In genomic region chr7:151608031-151608551, GRCh38 we compare ENCODE assay signal across 15 cellular contexts.
DNase-seq lines count a peak whose midpoint lies in the region; ATAC-seq, FAIRE-seq and TF ChIP-seq lines count a peak whose summit lies in the region.
"Had no signal": no experiment of that assay in that cellular context is flagged by ENCODE, and none has a peak within 500 bp of the region (broad histone marks: within the 10 kb centered on the region; RNA-seq: fewer than 3 reads in every experiment).

No MANE protein-coding gene starts in this region.

- TF ChIP-seq CTCF in 22Rv1 (IDR thresholded peaks at IDR 0.05) = 0 out of 2 replicates have a peak, but pooled peaks have one; percentile 4
- peak in 2 of 3 experiments; percentile 20 to 54 for TF ChIP-seq CTCF in keratinocyte (optimal IDR thresholded peaks at IDR 0.05 in 1 of 3, IDR thresholded peaks at IDR 0.05 in 1 of 3, conservative IDR thresholded peaks at IDR 0.05 in 1 of 3; ENCODE audit: extremely low read depth in 1 of 3, insufficient read depth in 2 of 3, low read length in 3 of 3)

- no peaks in the 10 kb centered on the region for H3K9me1 ChIP-seq in keratinocyte (ENCODE audit: control insufficient read depth, extremely low read depth, insufficient read depth, low read length)

- peaks cover 58% of the 10 kb centered on the region for H3K79me2 ChIP-seq in keratinocyte (ENCODE audit: control insufficient read depth, insufficient read depth, low read length)

- FAIRE-seq in keratinocyte (lab: Jason Lieb, UNC) = peak; percentile 97

- no peak overlapping the region for H3K27ac ChIP-seq in 22Rv1
- peak overlapping the region; percentile 42 for H3K27ac ChIP-seq in keratinocyte (ENCODE audit: control insufficient read depth, insufficient read depth, low read length)
- H3K27ac ChIP-seq: coronary artery, gastroesophageal sphincter had no signal

- H3K27ac Mint-ChIP-seq in T-helper 17 cell = peak overlapping the region; percentile 11
- H3K27ac Mint-ChIP-seq: activated CD4-positive, alpha-beta T cell treated with anti-CD3 and anti-CD28 coated beads for 36 hours had no signal

- no peak overlapping the region for H3K4me3 Mint-ChIP-seq in T-helper 17 cell
- H3K4me3 Mint-ChIP-seq: activated CD4-positive, alpha-beta T cell treated with anti-CD3 and anti-CD28 coated beads for 36 hours had no signal

- H2AFZ ChIP-seq in keratinocyte (ENCODE audit: control insufficient read depth, low read length) = no peak overlapping the region

- H3K9ac ChIP-seq in keratinocyte (ENCODE audit: control insufficient read depth, extremely low read depth, insufficient read depth, low read length) = peak overlapping the region; percentile 43

- peaks cover 18% of the 10 kb centered on the region for H3K4me1 ChIP-seq in keratinocyte (ENCODE audit: control insufficient read depth, extremely low read depth, insufficient read depth, low read length)

- H4K20me1 ChIP-seq in keratinocyte (ENCODE audit: control insufficient read depth, extremely low read depth, insufficient read depth, low read length) = no peaks in the 10 kb centered on the region

- H3K4me2 ChIP-seq in keratinocyte (ENCODE audit: control insufficient read depth, extremely low read depth, insufficient read depth, low read depth, low read length) = peak overlapping the region; percentile 56

- H3K4me3 ChIP-seq in H7 (ENCODE audit: insufficient read depth, low read depth, low read length) (no peak overlapping the region), keratinocyte (ENCODE audit: control insufficient read depth in 2 of 3, extremely low read depth in 1 of 3, insufficient read depth in 2 of 3, low read depth in 1 of 3, low read length in 3 of 3) (no peak overlapping the region)
- H3K4me3 ChIP-seq: coronary artery, gastroesophageal sphincter had no signal

- H3K36me3 Mint-ChIP-seq in T-helper 17 cell (ENCODE audit: low read depth) = peaks cover 2% of the 10 kb centered on the region

- H3K27me3 ChIP-seq in H7 (ENCODE audit: control insufficient read depth, insufficient read depth, low read length) = no peaks in the 10 kb centered on the region
- no peaks in the 10 kb centered on the region for H3K27me3 ChIP-seq in keratinocyte (ENCODE audit: control insufficient read depth, extremely low read depth, insufficient read depth, low read length)
- H3K27me3 ChIP-seq: gastroesophageal sphincter had no signal

- H3K27me3 Mint-ChIP-seq in T-helper 17 cell = no peaks in the 10 kb centered on the region
- H3K27me3 Mint-ChIP-seq: activated CD4-positive, alpha-beta T cell treated with anti-CD3 and anti-CD28 coated beads for 36 hours had no signal

- H3K36me3 ChIP-seq in H7 (replicated peaks; ENCODE audit: control insufficient read depth, insufficient read depth, low read length) (no peaks in the 10 kb centered on the region), keratinocyte (ENCODE audit: control insufficient read depth in 2 of 2, extremely low read depth in 1 of 2, insufficient read depth in 2 of 2, low read length in 2 of 2) (peaks cover 0 to 2% of the 10 kb centered on the region in 2 experiments)

- DNase-seq in H7 (peak; percentile 51), T-helper 17 cell (no peak), keratinocyte (ENCODE audit: low read depth, low spot score) (no peak), ureter (ENCODE audit: low spot score) (no peak)
- DNase-seq in activated T-cell treated with anti-CD3 and anti-CD28 coated beads, Interleukin-2, amount 50 U/mL, for 1 hour = no peak
- DNase-seq: activated CD4-positive, alpha-beta T cell treated with anti-CD3 and anti-CD28 coated beads for 36 hours; activated gamma-delta T cell; GF-D8; left cardiac atrium; NCI-H510A treated with DMSO at 0.1 percent for 48 hours had no signal

- dilution Hi-C loops in keratinocyte (cut with MboI; ENCODE audit: extremely low pct_ligation_motif_present, low sequenced_read_pairs) = no loop called here

- ATAC-seq in T-helper 17 cell (no peak), GM21381 (IDR thresholded peaks at IDR 0.05; ENCODE audit: unreplicated experiment) (no peak)
- no peak for ATAC-seq in activated CD4-positive, CD25-positive, alpha-beta regulatory T cell treated with anti-CD3 and anti-CD28 coated beads, Interleukin-2, amount 50 U/mL, for 24 hours
- ATAC-seq: activated CD4-positive, alpha-beta T cell treated with anti-CD3 and anti-CD28 coated beads for 36 hours; gastroesophageal sphincter had no signal

- H3K4me1 Mint-ChIP-seq in T-helper 17 cell = peaks cover 15% of the 10 kb centered on the region

- H3K9me3 ChIP-seq in T-helper 17 cell (ENCODE audit: control insufficient read depth, low read length, poor library complexity, severe bottlenecking) = no peaks in the 10 kb centered on the region
- H3K9me3 ChIP-seq in keratinocyte (ENCODE audit: control insufficient read depth, low read depth, low read length) = no peaks in the 10 kb centered on the region
- H3K9me3 ChIP-seq: gastroesophageal sphincter had no signal
